1 cellular context compared by ENCODE assay signal in the genomic region with DNA sequence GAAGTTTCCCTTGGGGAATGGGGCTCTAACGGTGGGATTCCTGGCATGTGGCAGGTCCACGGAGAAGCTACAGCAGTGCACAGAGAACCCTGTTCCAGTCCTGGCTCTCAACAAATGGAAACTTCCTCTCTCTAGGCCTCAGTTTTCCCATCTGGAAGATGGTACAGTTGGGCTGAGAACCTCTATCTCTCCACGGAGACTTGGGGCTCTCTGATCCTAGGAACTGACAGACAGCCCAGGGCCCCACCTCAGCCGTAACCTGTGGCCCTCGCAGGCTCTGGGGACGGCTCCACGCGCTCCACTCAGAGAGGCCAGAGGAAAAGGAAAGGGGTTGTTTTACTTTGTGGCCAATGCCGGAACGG.
TF ChIP-seq lines count a peak whose summit lies in the region.

No MANE protein-coding gene starts in this region.

TF ChIP-seq in GM23338, 12 proteins besides CTCF, POLR2A, EP300 and RAD21:
- TF ChIP-seq, protein P1, sequence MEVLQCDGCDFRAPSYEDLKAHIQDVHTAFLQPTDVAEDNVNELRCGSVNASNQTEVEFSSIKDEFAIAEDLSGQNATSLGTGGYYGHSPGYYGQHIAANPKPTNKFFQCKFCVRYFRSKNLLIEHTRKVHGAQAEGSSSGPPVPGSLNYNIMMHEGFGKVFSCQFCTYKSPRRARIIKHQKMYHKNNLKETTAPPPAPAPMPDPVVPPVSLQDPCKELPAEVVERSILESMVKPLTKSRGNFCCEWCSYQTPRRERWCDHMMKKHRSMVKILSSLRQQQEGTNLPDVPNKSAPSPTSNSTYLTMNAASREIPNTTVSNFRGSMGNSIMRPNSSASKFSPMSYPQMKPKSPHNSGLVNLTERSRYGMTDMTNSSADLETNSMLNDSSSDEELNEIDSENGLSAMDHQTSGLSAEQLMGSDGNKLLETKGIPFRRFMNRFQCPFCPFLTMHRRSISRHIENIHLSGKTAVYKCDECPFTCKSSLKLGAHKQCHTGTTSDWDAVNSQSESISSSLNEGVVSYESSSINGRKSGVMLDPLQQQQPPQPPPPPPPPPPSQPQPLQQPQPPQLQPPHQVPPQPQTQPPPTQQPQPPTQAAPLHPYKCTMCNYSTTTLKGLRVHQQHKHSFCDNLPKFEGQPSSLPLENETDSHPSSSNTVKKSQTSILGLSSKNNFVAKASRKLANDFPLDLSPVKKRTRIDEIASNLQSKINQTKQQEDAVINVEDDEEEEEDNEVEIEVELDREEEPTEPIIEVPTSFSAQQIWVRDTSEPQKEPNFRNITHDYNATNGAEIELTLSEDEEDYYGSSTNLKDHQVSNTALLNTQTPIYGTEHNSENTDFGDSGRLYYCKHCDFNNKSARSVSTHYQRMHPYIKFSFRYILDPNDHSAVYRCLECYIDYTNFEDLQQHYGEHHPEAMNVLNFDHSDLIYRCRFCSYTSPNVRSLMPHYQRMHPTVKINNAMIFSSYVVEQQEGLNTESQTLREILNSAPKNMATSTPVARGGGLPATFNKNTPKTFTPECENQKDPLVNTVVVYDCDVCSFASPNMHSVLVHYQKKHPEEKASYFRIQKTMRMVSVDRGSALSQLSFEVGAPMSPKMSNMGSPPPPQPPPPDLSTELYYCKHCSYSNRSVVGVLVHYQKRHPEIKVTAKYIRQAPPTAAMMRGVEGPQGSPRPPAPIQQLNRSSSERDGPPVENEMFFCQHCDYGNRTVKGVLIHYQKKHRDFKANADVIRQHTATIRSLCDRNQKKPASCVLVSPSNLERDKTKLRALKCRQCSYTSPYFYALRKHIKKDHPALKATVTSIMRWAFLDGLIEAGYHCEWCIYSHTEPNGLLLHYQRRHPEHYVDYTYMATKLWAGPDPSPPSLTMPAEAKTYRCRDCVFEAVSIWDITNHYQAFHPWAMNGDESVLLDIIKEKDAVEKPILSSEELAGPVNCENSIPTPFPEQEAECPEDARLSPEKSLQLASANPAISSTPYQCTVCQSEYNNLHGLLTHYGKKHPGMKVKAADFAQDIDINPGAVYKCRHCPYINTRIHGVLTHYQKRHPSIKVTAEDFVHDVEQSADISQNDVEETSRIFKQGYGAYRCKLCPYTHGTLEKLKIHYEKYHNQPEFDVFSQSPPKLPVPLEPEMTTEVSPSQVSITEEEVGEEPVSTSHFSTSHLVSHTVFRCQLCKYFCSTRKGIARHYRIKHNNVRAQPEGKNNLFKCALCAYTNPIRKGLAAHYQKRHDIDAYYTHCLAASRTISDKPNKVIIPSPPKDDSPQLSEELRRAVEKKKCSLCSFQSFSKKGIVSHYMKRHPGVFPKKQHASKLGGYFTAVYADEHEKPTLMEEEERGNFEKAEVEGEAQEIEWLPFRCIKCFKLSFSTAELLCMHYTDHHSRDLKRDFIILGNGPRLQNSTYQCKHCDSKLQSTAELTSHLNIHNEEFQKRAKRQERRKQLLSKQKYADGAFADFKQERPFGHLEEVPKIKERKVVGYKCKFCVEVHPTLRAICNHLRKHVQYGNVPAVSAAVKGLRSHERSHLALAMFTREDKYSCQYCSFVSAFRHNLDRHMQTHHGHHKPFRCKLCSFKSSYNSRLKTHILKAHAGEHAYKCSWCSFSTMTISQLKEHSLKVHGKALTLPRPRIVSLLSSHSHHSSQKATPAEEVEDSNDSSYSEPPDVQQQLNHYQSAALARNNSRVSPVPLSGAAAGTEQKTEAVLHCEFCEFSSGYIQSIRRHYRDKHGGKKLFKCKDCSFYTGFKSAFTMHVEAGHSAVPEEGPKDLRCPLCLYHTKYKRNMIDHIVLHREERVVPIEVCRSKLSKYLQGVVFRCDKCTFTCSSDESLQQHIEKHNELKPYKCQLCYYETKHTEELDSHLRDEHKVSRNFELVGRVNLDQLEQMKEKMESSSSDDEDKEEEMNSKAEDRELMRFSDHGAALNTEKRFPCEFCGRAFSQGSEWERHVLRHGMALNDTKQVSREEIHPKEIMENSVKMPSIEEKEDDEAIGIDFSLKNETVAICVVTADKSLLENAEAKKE (CRISPR knock-in tag; IDR thresholded peaks at IDR 0.05): no peak
- TF ChIP-seq ZNF114 (CRISPR knock-in tag; IDR thresholded peaks at IDR 0.05) (no peak), POLR2AphosphoS5 (IDR thresholded peaks at IDR 0.05; ENCODE audit: low read depth) (no peak), CREB1 (CRISPR knock-in tag; IDR thresholded peaks at IDR 0.05; ENCODE audit: low read depth) (no peak), EZH2phosphoT487 (IDR thresholded peaks at IDR 0.05; ENCODE audit: unreplicated experiment) (no peak), EZH2 (IDR thresholded peaks at IDR 0.05; ENCODE audit: low read depth, unreplicated experiment) (no peak), NANOG (IDR thresholded peaks at IDR 0.05; ENCODE audit: borderline replicate concordance) (no peak)
- TF ChIP-seq, protein P2, sequence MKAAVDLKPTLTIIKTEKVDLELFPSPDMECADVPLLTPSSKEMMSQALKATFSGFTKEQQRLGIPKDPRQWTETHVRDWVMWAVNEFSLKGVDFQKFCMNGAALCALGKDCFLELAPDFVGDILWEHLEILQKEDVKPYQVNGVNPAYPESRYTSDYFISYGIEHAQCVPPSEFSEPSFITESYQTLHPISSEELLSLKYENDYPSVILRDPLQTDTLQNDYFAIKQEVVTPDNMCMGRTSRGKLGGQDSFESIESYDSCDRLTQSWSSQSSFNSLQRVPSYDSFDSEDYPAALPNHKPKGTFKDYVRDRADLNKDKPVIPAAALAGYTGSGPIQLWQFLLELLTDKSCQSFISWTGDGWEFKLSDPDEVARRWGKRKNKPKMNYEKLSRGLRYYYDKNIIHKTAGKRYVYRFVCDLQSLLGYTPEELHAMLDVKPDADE (IDR thresholded peaks at IDR 0.05): no peak
- TF ChIP-seq, protein P3, sequence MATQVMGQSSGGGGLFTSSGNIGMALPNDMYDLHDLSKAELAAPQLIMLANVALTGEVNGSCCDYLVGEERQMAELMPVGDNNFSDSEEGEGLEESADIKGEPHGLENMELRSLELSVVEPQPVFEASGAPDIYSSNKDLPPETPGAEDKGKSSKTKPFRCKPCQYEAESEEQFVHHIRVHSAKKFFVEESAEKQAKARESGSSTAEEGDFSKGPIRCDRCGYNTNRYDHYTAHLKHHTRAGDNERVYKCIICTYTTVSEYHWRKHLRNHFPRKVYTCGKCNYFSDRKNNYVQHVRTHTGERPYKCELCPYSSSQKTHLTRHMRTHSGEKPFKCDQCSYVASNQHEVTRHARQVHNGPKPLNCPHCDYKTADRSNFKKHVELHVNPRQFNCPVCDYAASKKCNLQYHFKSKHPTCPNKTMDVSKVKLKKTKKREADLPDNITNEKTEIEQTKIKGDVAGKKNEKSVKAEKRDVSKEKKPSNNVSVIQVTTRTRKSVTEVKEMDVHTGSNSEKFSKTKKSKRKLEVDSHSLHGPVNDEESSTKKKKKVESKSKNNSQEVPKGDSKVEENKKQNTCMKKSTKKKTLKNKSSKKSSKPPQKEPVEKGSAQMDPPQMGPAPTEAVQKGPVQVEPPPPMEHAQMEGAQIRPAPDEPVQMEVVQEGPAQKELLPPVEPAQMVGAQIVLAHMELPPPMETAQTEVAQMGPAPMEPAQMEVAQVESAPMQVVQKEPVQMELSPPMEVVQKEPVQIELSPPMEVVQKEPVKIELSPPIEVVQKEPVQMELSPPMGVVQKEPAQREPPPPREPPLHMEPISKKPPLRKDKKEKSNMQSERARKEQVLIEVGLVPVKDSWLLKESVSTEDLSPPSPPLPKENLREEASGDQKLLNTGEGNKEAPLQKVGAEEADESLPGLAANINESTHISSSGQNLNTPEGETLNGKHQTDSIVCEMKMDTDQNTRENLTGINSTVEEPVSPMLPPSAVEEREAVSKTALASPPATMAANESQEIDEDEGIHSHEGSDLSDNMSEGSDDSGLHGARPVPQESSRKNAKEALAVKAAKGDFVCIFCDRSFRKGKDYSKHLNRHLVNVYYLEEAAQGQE (IDR thresholded peaks at IDR 0.05; ENCODE audit: unreplicated experiment): no peak
